15 cellular contexts compared by ENCODE assay signal in the genomic region with DNA sequence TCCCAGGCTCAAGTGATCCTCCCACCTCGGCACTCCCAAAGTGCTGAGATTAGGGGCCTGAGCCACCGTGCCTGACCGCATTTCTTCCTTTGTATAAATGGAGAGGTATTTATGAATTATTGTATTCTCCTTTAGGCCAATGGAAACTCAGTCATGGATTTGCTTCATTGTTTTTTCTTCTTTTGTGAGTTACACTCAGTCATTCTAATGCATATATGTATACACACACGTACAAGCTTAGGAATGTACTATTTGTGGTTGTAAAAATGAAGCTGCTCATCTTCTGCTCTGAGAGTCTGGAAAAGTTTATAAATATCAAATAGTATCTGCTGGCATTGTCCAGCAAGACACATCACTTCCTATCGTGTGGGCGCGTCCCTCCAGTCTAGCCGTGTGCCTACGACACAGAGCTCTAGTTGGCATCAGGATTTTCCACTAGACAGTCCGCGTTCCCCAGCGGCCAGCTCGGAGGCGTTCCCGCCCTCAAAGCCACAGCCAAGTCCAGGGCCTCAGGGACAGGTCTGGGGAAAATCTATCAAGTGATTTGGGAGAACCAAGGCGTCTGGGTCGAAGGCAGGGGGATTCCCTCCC.
DNase-seq lines count a peak whose midpoint lies in the region; ATAC-seq and TF ChIP-seq lines count a peak whose summit lies in the region.
"Had no signal": no experiment of that assay in that cellular context is flagged by ENCODE, and none has a peak within 500 bp of the region (broad histone marks: within the 10 kb centered on the region; RNA-seq: fewer than 3 reads in every experiment).

No MANE protein-coding gene starts in this region.

- H3K9me3 ChIP-seq in MG63: peaks cover 25% of the 10 kb centered on the region
- H3K9me3 ChIP-seq in mucosa of descending colon: no peaks in the 10 kb centered on the region
- H3K9me3 ChIP-seq: ascending aorta, BLaER1, pancreas, vagina had no signal

- no peak for ATAC-seq in mucosa of descending colon
- ATAC-seq: pancreas had no signal

- H3K27me3 ChIP-seq in MG63: no peaks in the 10 kb centered on the region
- H3K27me3 ChIP-seq: ascending aorta, BLaER1, pancreas, vagina had no signal

- peak; percentile 52 for DNase-seq in COLO829 (ENCODE audit: low spot score)
- peak; percentile 90 for DNase-seq in MG63
- DNase-seq in choroid plexus epithelial cell (ENCODE audit: low read depth): peak; percentile 75
- DNase-seq in non-pigmented ciliary epithelial cell (ENCODE audit: low read depth): peak; percentile 86
- no peak for DNase-seq in KBM-7
- no peak for DNase-seq in nucleus accumbens (lab: John Stamatoyannopoulos, UW)
- no peak for DNase-seq in mucosa of descending colon
- no peak for DNase-seq in Kasumi-1 (lab: John Stamatoyannopoulos, UW)
- DNase-seq: activated CD4-positive, alpha-beta T cell treated with anti-CD3 and anti-CD28 coated beads for 4 hours; NCI-H446; pancreas had no signal

- H3K4me1 ChIP-seq in mucosa of descending colon (ENCODE audit: low read depth): no peaks in the 10 kb centered on the region
- H3K4me1 ChIP-seq: ascending aorta, pancreas, vagina had no signal

- intact Hi-C loops in mucosa of descending colon (cut with DNase I, micrococcal nuclease): no loop called here

- H3K4me3 ChIP-seq in MG63 (no peak overlapping the region), choroid plexus epithelial cell (ENCODE audit: low read depth, low read length) (no peak overlapping the region), mucosa of descending colon (no peak overlapping the region)
- H3K4me3 ChIP-seq: ascending aorta, BLaER1, lung, pancreas, vagina had no signal

- TF ChIP-seq CTCF in choroid plexus epithelial cell (conservative IDR thresholded peaks at IDR 0.05; ENCODE audit: low read depth, low read length) (no peak), mucosa of descending colon (IDR thresholded peaks at IDR 0.05) (no peak)

- H3K36me3 ChIP-seq in MG63: no peaks in the 10 kb centered on the region
- H3K36me3 ChIP-seq in mucosa of descending colon (ENCODE audit: low read depth): no peaks in the 10 kb centered on the region
- H3K36me3 ChIP-seq: ascending aorta, BLaER1, pancreas, vagina had no signal

- in situ Hi-C loops in KBM-7 (cut with MboI; ENCODE audit: low pct_unique_long_range_greater_than_20kb, low sequenced_read_pairs): no loop called here

Comparison
In these comparisons a context has a peak if more than half of its experiments do, and no peak if none do; other contexts are left out.
1. DNase-seq: peak in COLO829 (single experiment), MG63 (single experiment), choroid plexus epithelial cell (single experiment) and non-pigmented ciliary epithelial cell (single experiment); none in KBM-7 (single experiment), nucleus accumbens (0 of 56), mucosa of descending colon (0 of 3) and Kasumi-1 (0 of 2).